In the genomic region with DNA sequence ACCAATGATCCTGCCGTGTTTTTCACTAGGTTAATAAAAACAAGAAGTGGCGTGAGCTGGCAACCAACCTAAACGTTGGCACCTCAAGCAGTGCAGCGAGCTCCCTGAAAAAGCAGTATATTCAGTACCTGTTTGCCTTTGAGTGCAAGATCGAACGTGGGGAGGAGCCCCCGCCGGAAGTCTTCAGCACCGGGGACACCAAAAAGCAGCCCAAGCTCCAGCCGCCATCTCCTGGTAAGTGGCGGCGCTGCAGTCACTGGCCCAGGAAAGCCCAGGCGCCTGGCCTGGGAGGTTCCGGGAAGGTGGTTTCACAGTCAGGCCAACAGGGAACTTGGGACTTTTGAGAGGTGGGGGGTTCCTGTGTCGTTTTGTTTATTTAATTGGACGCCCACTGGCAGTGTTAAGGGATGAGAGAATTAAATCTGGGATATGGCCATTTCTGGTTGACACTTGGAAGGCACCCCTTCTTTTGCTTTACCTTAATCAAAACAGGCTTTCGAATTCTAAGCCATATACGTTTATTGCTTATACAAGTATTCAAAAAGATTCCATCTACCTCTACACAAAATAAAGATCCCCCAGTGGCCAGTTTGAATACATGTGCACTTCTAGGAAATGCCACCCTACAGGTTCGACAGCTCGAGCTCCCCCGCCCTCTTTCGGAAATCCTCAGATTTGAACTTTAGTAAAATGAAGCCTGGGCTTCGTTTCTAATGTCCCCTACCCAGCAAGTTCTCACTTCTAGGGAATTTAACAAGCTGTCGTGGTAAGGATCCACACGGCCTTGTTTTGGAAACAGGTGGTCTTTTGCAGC, we compare ENCODE assay signal across 8 cellular contexts.
DNase-seq lines count a peak whose midpoint lies in the region; ATAC-seq and TF ChIP-seq lines count a peak whose summit lies in the region.

No MANE protein-coding gene starts in this region.

- TF ChIP-seq CTCF in parathyroid adenoma (IDR thresholded peaks at IDR 0.05) (peak; percentile 91), tibial nerve (IDR thresholded peaks at IDR 0.05) (peak; percentile 84 to 95 (median 87))

- peak overlapping the region; percentile 24 for H2AFZ ChIP-seq in parathyroid adenoma

- no peaks in the 10 kb centered on the region for H3K27me3 ChIP-seq in parathyroid adenoma (ENCODE audit: control insufficient read depth, insufficient read depth, low read length)
- H3K27me3 ChIP-seq in tibial nerve, result no peaks in the 10 kb centered on the region

- no peaks in the 10 kb centered on the region for H3K9me3 Mint-ChIP-seq in activated naive CD4-positive, alpha-beta T cell treated with anti-CD3 and anti-CD28 coated beads, Interleukin-2, amount 10 ng/mL, durations not matched to agents 7 days and 5 days

- no peak overlapping the region for H3K4me3 Mint-ChIP-seq in activated naive CD4-positive, alpha-beta T cell treated with anti-CD3 and anti-CD28 coated beads, Interleukin-2, amount 10 ng/mL, durations not matched to agents 7 days and 5 days

- CTCF ChIA-PET in activated naive CD4-positive, alpha-beta T cell treated with anti-CD3 and anti-CD28 coated beads, Interleukin-2, amount 10 ng/mL, durations not matched to agents 7 days and 5 days (lab: Charles Lee), result interaction anchor here (0.5 to 6.1 kb wide), 14 partner anchors 33 to 390 kb away, joined by 3 to 49 read pairs (median 3); no protein-coding TSS in a partner anchor

- H3K36me3 Mint-ChIP-seq in activated naive CD4-positive, alpha-beta T cell treated with anti-CD3 and anti-CD28 coated beads, Interleukin-2, amount 10 ng/mL, durations not matched to agents 7 days and 5 days, result peaks cover 25% of the 10 kb centered on the region

- H3K4me1 ChIP-seq in parathyroid adenoma, result peaks cover 8% of the 10 kb centered on the region
- peaks cover 0 to 25% (median 0%) of the 10 kb centered on the region in 4 donors for H3K4me1 ChIP-seq in tibial nerve

- WGBS in tibial nerve, 2 donors, result 48 to 52% methylated on average over 25 of the region's 25 CpGs

- peaks cover 19% of the 10 kb centered on the region for H3K4me1 Mint-ChIP-seq in activated naive CD4-positive, alpha-beta T cell treated with anti-CD3 and anti-CD28 coated beads, Interleukin-2, amount 10 ng/mL, durations not matched to agents 7 days and 5 days

- no peak overlapping the region for H3K9ac ChIP-seq in parathyroid adenoma

- DNase-seq in DMS53 treated with DMSO at 0.1 percent for 48 hours (lab: John Stamatoyannopoulos, UW; ENCODE audit: unreplicated experiment), result peak; percentile 55
- peak; percentile 70 for DNase-seq in SK-MEL-5 (ENCODE audit: low read depth, low spot score)
- DNase-seq in activated naive CD4-positive, alpha-beta T cell treated with anti-CD3 and anti-CD28 coated beads, Interleukin-2, amount 10 ng/mL, durations not matched to agents 7 days and 5 days, result peak; percentile 74
- DNase-seq in glomerular visceral epithelial cell (ENCODE audit: extremely low spot score), result peak; percentile 70
- DNase-seq in tibial nerve (ENCODE audit: low spot score in 2 of 2), result peak; percentile 57 to 65

- no peaks in the 10 kb centered on the region for H3K79me2 ChIP-seq in parathyroid adenoma

- H3K9me3 ChIP-seq in parathyroid adenoma (ENCODE audit: control insufficient read depth, low read length) (no peaks in the 10 kb centered on the region), tibial nerve (no peaks in the 10 kb centered on the region)

- H3K4me3 ChIP-seq in parathyroid adenoma (ENCODE audit: low read depth, low read length), result no peak overlapping the region
- peak overlapping the region in 1 of 4 donors; percentile 13 for H3K4me3 ChIP-seq in tibial nerve

- no peak for TF ChIP-seq POLR2A in tibial nerve (IDR thresholded peaks at IDR 0.05)

- no peaks in the 10 kb centered on the region for H3K27me3 Mint-ChIP-seq in activated naive CD4-positive, alpha-beta T cell treated with anti-CD3 and anti-CD28 coated beads, Interleukin-2, amount 10 ng/mL, durations not matched to agents 7 days and 5 days

- TF ChIP-seq RAD21 in Ishikawa (IDR thresholded peaks at IDR 0.05; ENCODE audit: low read depth), result peak; percentile 95

- H3K27ac Mint-ChIP-seq in activated naive CD4-positive, alpha-beta T cell treated with anti-CD3 and anti-CD28 coated beads, Interleukin-2, amount 10 ng/mL, durations not matched to agents 7 days and 5 days, result no peak overlapping the region

- H3K36me3 ChIP-seq in parathyroid adenoma (ENCODE audit: control insufficient read depth, insufficient read depth, low read length) (no peaks in the 10 kb centered on the region), tibial nerve (peaks cover 0 to 64% (median 7%) of the 10 kb centered on the region in 3 donors)

- no peak for ATAC-seq in GM21528 (IDR thresholded peaks at IDR 0.05; ENCODE audit: low FRiP score, unreplicated experiment)

- H3K4me2 ChIP-seq in parathyroid adenoma (ENCODE audit: low read length), result no peak overlapping the region

- in situ Hi-C loops in SK-MEL-5 (cut with HindIII; ENCODE audit: low pct_unique_long_range_greater_than_20kb, low sequenced_read_pairs), result no loop called here

- H3K27ac ChIP-seq in parathyroid adenoma, result no peak overlapping the region
- H3K27ac ChIP-seq in tibial nerve, result peak overlapping the region in 2 of 4 donors; percentile 22 to 30

- no peak for TF ChIP-seq EP300 in Ishikawa (IDR thresholded peaks at IDR 0.05; ENCODE audit: borderline replicate concordance)
- peak in 1 of 2 donors; percentile 6 for TF ChIP-seq EP300 in tibial nerve (IDR thresholded peaks at IDR 0.05)

TF ChIP-seq in Ishikawa, 13 proteins besides CTCF, POLR2A, EP300 and RAD21:
- TF ChIP-seq YY1 (IDR thresholded peaks at IDR 0.05; ENCODE audit: low read depth), result no peak
- TF ChIP-seq, protein P1, sequence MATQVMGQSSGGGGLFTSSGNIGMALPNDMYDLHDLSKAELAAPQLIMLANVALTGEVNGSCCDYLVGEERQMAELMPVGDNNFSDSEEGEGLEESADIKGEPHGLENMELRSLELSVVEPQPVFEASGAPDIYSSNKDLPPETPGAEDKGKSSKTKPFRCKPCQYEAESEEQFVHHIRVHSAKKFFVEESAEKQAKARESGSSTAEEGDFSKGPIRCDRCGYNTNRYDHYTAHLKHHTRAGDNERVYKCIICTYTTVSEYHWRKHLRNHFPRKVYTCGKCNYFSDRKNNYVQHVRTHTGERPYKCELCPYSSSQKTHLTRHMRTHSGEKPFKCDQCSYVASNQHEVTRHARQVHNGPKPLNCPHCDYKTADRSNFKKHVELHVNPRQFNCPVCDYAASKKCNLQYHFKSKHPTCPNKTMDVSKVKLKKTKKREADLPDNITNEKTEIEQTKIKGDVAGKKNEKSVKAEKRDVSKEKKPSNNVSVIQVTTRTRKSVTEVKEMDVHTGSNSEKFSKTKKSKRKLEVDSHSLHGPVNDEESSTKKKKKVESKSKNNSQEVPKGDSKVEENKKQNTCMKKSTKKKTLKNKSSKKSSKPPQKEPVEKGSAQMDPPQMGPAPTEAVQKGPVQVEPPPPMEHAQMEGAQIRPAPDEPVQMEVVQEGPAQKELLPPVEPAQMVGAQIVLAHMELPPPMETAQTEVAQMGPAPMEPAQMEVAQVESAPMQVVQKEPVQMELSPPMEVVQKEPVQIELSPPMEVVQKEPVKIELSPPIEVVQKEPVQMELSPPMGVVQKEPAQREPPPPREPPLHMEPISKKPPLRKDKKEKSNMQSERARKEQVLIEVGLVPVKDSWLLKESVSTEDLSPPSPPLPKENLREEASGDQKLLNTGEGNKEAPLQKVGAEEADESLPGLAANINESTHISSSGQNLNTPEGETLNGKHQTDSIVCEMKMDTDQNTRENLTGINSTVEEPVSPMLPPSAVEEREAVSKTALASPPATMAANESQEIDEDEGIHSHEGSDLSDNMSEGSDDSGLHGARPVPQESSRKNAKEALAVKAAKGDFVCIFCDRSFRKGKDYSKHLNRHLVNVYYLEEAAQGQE (IDR thresholded peaks at IDR 0.05; ENCODE audit: low read depth), result peak; percentile 39; the same call in 1 of the 2 replicates
- TF ChIP-seq, protein P2, sequence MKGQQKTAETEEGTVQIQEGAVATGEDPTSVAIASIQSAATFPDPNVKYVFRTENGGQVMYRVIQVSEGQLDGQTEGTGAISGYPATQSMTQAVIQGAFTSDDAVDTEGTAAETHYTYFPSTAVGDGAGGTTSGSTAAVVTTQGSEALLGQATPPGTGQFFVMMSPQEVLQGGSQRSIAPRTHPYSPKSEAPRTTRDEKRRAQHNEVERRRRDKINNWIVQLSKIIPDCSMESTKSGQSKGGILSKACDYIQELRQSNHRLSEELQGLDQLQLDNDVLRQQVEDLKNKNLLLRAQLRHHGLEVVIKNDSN (IDR thresholded peaks at IDR 0.05), result no peak
- TF ChIP-seq NFIC (IDR thresholded peaks at IDR 0.05), result no peak
